In the genomic region with DNA sequence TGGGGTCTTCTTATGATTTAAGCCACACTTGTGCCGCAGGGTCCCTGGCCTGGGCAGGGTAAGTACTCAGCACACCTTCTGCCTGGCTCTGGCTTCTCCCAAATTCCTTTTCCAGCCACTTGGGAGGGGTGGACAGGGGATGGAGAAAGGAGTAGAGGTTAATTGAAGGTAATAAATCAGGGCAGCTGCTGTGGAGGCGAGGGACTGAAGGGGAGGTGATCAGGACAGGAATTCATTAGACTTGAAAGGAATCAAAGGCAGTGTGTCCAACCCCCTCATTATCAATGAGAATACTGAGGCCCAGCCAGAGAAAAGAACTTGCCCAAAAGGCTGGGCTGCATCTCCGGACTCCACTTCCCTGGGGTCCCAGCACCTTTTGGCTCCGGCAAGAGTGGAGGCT, we compare ENCODE assay signal across 30 cellular contexts. TPM values are rescaled to one million over a fixed set of nuclear protein-coding genes. Genes with fewer than 3 reads are reported as not detected.
"Had no signal": no experiment of that assay in that cellular context is flagged by ENCODE, and none has a peak within 500 bp of the region (broad histone marks: within the 10 kb centered on the region; RNA-seq: fewer than 3 reads in every experiment).

No MANE protein-coding gene starts in this region.

- H3K4me1 Mint-ChIP-seq: activated T-helper 17 cell treated with anti-CD3 and anti-CD28 coated beads, Interleukin-2, amount 50 U/mL, for 72 hours; naive B cell had no signal

- H3K27me3 ChIP-seq: testis, upper lobe of left lung, vagina had no signal

- H3K9me3 Mint-ChIP-seq: activated naive CD4-positive, alpha-beta T cell treated with anti-CD3 and anti-CD28 coated beads, Interleukin-2, amount 50 U/mL, for 72 hours; activated T-cell treated with anti-CD3 and anti-CD28 coated beads, Interleukin-2, amount 50 U/mL, for 4 hours; activated T-helper 17 cell treated with anti-CD3 and anti-CD28 coated beads, Interleukin-2, amount 50 U/mL, for 72 hours; dendritic cell treated with granulocyte-macrophage colony-stimulating factor and Interleukin-4, amounts not matched to agents 40 ng/mL and 50 ng/mL, for 4 days; mesothelial cell of epicardium; naive B cell; T-helper 1 cell treated with Interleukin-12 subunit alpha and Interleukin-12 subunit beta and Interleukin-4 antibody, amounts not matched to agents 30 μg/mL and 1 μg/mL, for 36 hours had no signal

- H3K36me3 Mint-ChIP-seq: activated naive CD4-positive, alpha-beta T cell treated with anti-CD3 and anti-CD28 coated beads, Interleukin-2, amount 50 U/mL, for 72 hours; mesothelial cell of epicardium; naive B cell had no signal

- H3K36me3 ChIP-seq: breast epithelium, esophagus squamous epithelium, upper lobe of left lung, vagina had no signal

- H3K9me3 ChIP-seq: breast epithelium, esophagus squamous epithelium, testis, upper lobe of left lung, vagina had no signal

- H3K27ac Mint-ChIP-seq: activated naive CD4-positive, alpha-beta T cell treated with anti-CD3 and anti-CD28 coated beads, Interleukin-2, amount 50 U/mL, for 72 hours; activated T-helper 17 cell treated with anti-CD3 and anti-CD28 coated beads, Interleukin-2, amount 50 U/mL, for 72 hours; dendritic cell treated with granulocyte-macrophage colony-stimulating factor and Interleukin-4, amounts not matched to agents 40 ng/mL and 50 ng/mL, for 4 days; mesothelial cell of epicardium; T-helper 1 cell treated with Interleukin-12 subunit alpha and Interleukin-12 subunit beta and Interleukin-4 antibody, amounts not matched to agents 30 μg/mL and 1 μg/mL, for 36 hours had no signal

- H3K4me1 ChIP-seq: breast epithelium had no signal

- ATAC-seq: activated naive CD4-positive, alpha-beta T cell treated with anti-CD3 and anti-CD28 coated beads, Interleukin-2, amount 50 U/mL, for 72 hours; activated T-cell treated with anti-CD3 and anti-CD28 coated beads, Interleukin-2, amount 50 U/mL, for 4 hours; activated T-helper 17 cell treated with anti-CD3 and anti-CD28 coated beads, Interleukin-2, amount 50 U/mL, for 72 hours; sciatic nerve had no signal

- H3K4me3 Mint-ChIP-seq: activated T-cell treated with anti-CD3 and anti-CD28 coated beads, Interleukin-2, amount 50 U/mL, for 4 hours; activated T-helper 17 cell treated with anti-CD3 and anti-CD28 coated beads, Interleukin-2, amount 50 U/mL, for 72 hours; dendritic cell treated with granulocyte-macrophage colony-stimulating factor and Interleukin-4, amounts not matched to agents 40 ng/mL and 50 ng/mL, for 4 days; mesothelial cell of epicardium; T-helper 1 cell treated with Interleukin-12 subunit alpha and Interleukin-12 subunit beta and Interleukin-4 antibody, amounts not matched to agents 30 μg/mL and 1 μg/mL, for 36 hours had no signal

- H3K4me3 ChIP-seq: skin epidermis, vagina had no signal

- H3K27ac ChIP-seq: breast epithelium, esophagus squamous epithelium, skin epidermis, testis, upper lobe of left lung, vagina, VCaP had no signal

- DNase-seq: activated CD4-positive, alpha-beta T cell treated with anti-CD3 and anti-CD28 coated beads for 48 hours; activated CD4-positive, alpha-beta T cell treated with anti-CD3 and anti-CD28 coated beads, Interleukin-2, amount 50 U/mL, for 48 hours; activated CD8-positive, alpha-beta memory T cell treated with anti-CD3 and anti-CD28 coated beads, Interleukin-2, amount 50 U/mL, for 4 hours; activated gamma-delta T cell treated with Interleukin-2 at 50 U/mL for 16 hours; activated T-cell treated with anti-CD3 and anti-CD28 coated beads, Interleukin-2, amount 50 U/mL, for 4 hours; central memory CD4-positive, alpha-beta T cell; esophagus squamous epithelium; foreskin melanocyte; islet precursor cell; mammary epithelial cell; naive B cell; stimulated activated CD4-positive, alpha-beta T cell treated with anti-CD3 and anti-CD28 coated beads, Interleukin-12 subunit alpha, Interleukin-12 subunit beta, amount 100 ng/mL, for 4 hours; stimulated activated CD4-positive, alpha-beta T cell treated with anti-CD3 and anti-CD28 coated beads, Interleukin-4, amount 100 ng/mL, for 1 hour; stimulated activated naive CD8-positive, alpha-beta T cell treated with anti-CD3 and anti-CD28 coated beads, Interleukin-15, Interleukin-2, amounts not matched to agents 100 U/mL and 50 U/mL, for 24 hours; T-helper 9 cell had no signal

RNA-seq across cellular contexts. Expression of a gene that starts 2.4 kb away (rescaled TPM):
- total RNA-seq: activated CD8-positive, alpha-beta memory T cell treated with anti-CD3 and anti-CD28 coated beads for 36 hours; activated naive CD4-positive, alpha-beta T cell treated with anti-CD3 and anti-CD28 coated beads, Interleukin-2, amount 50 U/mL, for 72 hours; activated T-cell treated with anti-CD3 and anti-CD28 coated beads, Interleukin-2, amount 50 U/mL, for 4 hours; activated T-helper 17 cell treated with anti-CD3 and anti-CD28 coated beads, Interleukin-2, amount 50 U/mL, for 72 hours; breast epithelium; liver; mammary epithelial cell; osteoblast; sciatic nerve; upper lobe of left lung; vagina had no signal

RNA-seq across cellular contexts. Expression of a gene that starts 24.1 kb away (rescaled TPM):
- total RNA-seq: activated CD8-positive, alpha-beta memory T cell treated with anti-CD3 and anti-CD28 coated beads for 36 hours; activated naive CD4-positive, alpha-beta T cell treated with anti-CD3 and anti-CD28 coated beads, Interleukin-2, amount 50 U/mL, for 72 hours; activated T-cell treated with anti-CD3 and anti-CD28 coated beads, Interleukin-2, amount 50 U/mL, for 4 hours; activated T-helper 17 cell treated with anti-CD3 and anti-CD28 coated beads, Interleukin-2, amount 50 U/mL, for 72 hours; mesothelial cell of epicardium; osteoblast; sciatic nerve; vagina had no signal
